8 cellular contexts compared by ENCODE assay signal in genomic region chr11:65891180-65892136, GRCh38. TPM values are rescaled to one million over a fixed set of nuclear protein-coding genes. Genes with fewer than 3 reads are reported as not detected.
A peak's percentile ranks its signal among the peaks of the same experiment; 100 is the strongest.
DNase-seq lines count a peak whose midpoint lies in the region; ATAC-seq and TF ChIP-seq lines count a peak whose summit lies in the region.

No MANE protein-coding gene starts in this region.

- H3K23ac ChIP-seq in mesenchymal stem cell (ENCODE audit: low read length in 2 of 2) = peak overlapping the region in 1 of 2 experiments; percentile 84

- TF ChIP-seq CTCF in A673 (conservative IDR thresholded peaks at IDR 0.05; ENCODE audit: low read depth, low read length) (peak; percentile 57), chondrocyte (IDR thresholded peaks at IDR 0.05) (peak; percentile 54), thyroid gland (IDR thresholded peaks at IDR 0.05) (no peak)

- peaks cover 45% of the 10 kb centered on the region for H3K4me1 ChIP-seq in A673 (ENCODE audit: insufficient read depth, low read length, poor library complexity, severe bottlenecking)
- peaks cover 71% of the 10 kb centered on the region for H3K4me1 ChIP-seq in SJSA1 (replicated peaks)
- H3K4me1 ChIP-seq in mesenchymal stem cell (ENCODE audit: control insufficient read depth, insufficient read depth, low read depth, low read length) = peaks cover 46% of the 10 kb centered on the region
- peaks cover 34 to 55% of the 10 kb centered on the region in 2 donors for H3K4me1 ChIP-seq in thyroid gland

- H3K27me3 ChIP-seq in A673 (replicated peaks; ENCODE audit: insufficient read depth, low read depth, low read length, poor library complexity) (no peaks in the 10 kb centered on the region), SJSA1 (replicated peaks) (no peaks in the 10 kb centered on the region), mesenchymal stem cell (ENCODE audit: control insufficient read depth in 1 of 2, insufficient read depth in 1 of 2, low read length in 2 of 2) (no peaks in the 10 kb centered on the region), thyroid gland (no peaks in the 10 kb centered on the region)

- H2BK15ac ChIP-seq in mesenchymal stem cell (ENCODE audit: low read depth, poor library complexity, severe bottlenecking) = peak overlapping the region; percentile 80

- peak overlapping the region; percentile 82 to 97 for H3K4ac ChIP-seq in mesenchymal stem cell (ENCODE audit: low read depth in 1 of 2, low read length in 2 of 2)

- no peak overlapping the region for H2AFZ ChIP-seq in mesenchymal stem cell (ENCODE audit: low read depth, low read length)

- no peak for ATAC-seq in HG02571 (IDR thresholded peaks at IDR 0.05; ENCODE audit: unreplicated experiment)

- H2BK5ac ChIP-seq in mesenchymal stem cell (ENCODE audit: low read depth, low read length, poor library complexity, severe bottlenecking) = no peak overlapping the region

- H3K79me1 ChIP-seq in mesenchymal stem cell (replicated peaks; ENCODE audit: low read length, poor library complexity, severe bottlenecking) = peaks cover 5% of the 10 kb centered on the region

- CTCF ChIA-PET in A673 (lab: Charles Lee) = interaction anchor here (0.6 to 1.9 kb wide), 5 partner anchors 7 to 160 kb away, joined by 3 to 8 read pairs (median 4); partner anchors contain the start of gene MUS81

- H4K8ac ChIP-seq in mesenchymal stem cell (ENCODE audit: low read length) = peak overlapping the region; percentile 29

- H2AK5ac ChIP-seq in mesenchymal stem cell (ENCODE audit: low read length, severe bottlenecking) = peak overlapping the region; percentile 9

- peak overlapping the region; percentile 87 for H3K4me3 ChIP-seq in A673 (ENCODE audit: low read depth, low read length, poor library complexity, severe bottlenecking)
- H3K4me3 ChIP-seq in SJSA1 = peak overlapping the region; percentile 51
- H3K4me3 ChIP-seq in mesenchymal stem cell (ENCODE audit: insufficient read depth in 1 of 2, low read depth in 1 of 2, low read length in 2 of 2) = peak overlapping the region; percentile 63 to 84
- peak overlapping the region; percentile 31 to 66 (median 59) for H3K4me3 ChIP-seq in thyroid gland (replicated peaks in 1 of 3)

- POLR2A ChIA-PET in A673 (lab: Charles Lee; ENCODE audit: low non-redundant PET) = interaction anchor here (2.2 kb wide), 1 partner anchor 32 kb away, joined by 6 read pairs; the partner anchor contains the start of gene MUS81

- peak overlapping the region; percentile 5 to 68 for H3K14ac ChIP-seq in mesenchymal stem cell (ENCODE audit: low read length in 2 of 2)

- WGBS in mesenchymal stem cell = 2% methylated on average over 52 of the region's 60 CpGs
- WGBS in thyroid gland, 2 donors = 15 to 20% methylated on average over 51 to 54 of the region's 60 CpGs

- peak; percentile 27 for TF ChIP-seq POLR2A in GM15510 (IDR thresholded peaks at IDR 0.05; ENCODE audit: borderline replicate concordance, extremely low read depth, insufficient read length)
- TF ChIP-seq POLR2A in thyroid gland (IDR thresholded peaks at IDR 0.05) = no peak

- peak overlapping the region; percentile 88 for H3K27ac ChIP-seq in A673 (ENCODE audit: low read depth, low read length, poor library complexity, severe bottlenecking)
- peak overlapping the region; percentile 34 for H3K27ac ChIP-seq in SJSA1
- peak overlapping the region; percentile 73 for H3K27ac ChIP-seq in mesenchymal stem cell (ENCODE audit: low read length, poor library complexity, severe bottlenecking)
- peak overlapping the region; percentile 83 to 97 (median 83) for H3K27ac ChIP-seq in thyroid gland

- intact Hi-C loops in A673 (cut with micrococcal nuclease; ENCODE audit: unreplicated experiment) = no loop called here
- intact Hi-C loops in thyroid gland (cut with DNase I) = no loop called here

- BruUV-seq in A673 (replicated peaks; lab: Mats Ljungman, UMichigan) = TSS peak; percentile 67

- H3K36me3 ChIP-seq in A673 (ENCODE audit: insufficient read depth, low read length, poor library complexity, severe bottlenecking) = peaks cover 9% of the 10 kb centered on the region
- H3K36me3 ChIP-seq in SJSA1 = peaks cover 83% of the 10 kb centered on the region
- H3K36me3 ChIP-seq in mesenchymal stem cell (ENCODE audit: control insufficient read depth in 1 of 2, insufficient read depth in 2 of 2, low read depth in 1 of 2, low read length in 2 of 2) = peaks cover 45 to 46% of the 10 kb centered on the region in 2 experiments
- H3K36me3 ChIP-seq in thyroid gland = no peaks in the 10 kb centered on the region

- H3K4me1 Mint-ChIP-seq in chondrocyte (ENCODE audit: low read depth) = peaks cover 50% of the 10 kb centered on the region

- H3K18ac ChIP-seq in mesenchymal stem cell (ENCODE audit: low read depth in 1 of 2, low read length in 2 of 2) = peak overlapping the region; percentile 94 to 96

- peak overlapping the region; percentile 94 for H3K9ac ChIP-seq in mesenchymal stem cell (ENCODE audit: low read length)

- no peaks in the 10 kb centered on the region for H3K9me3 Mint-ChIP-seq in chondrocyte (ENCODE audit: low read depth)

- peak overlapping the region; percentile 45 for H3K27ac Mint-ChIP-seq in chondrocyte (ENCODE audit: unreplicated experiment)

- H3K4me3 Mint-ChIP-seq in chondrocyte (ENCODE audit: unreplicated experiment) = peak overlapping the region; percentile 71

- H4K91ac ChIP-seq in mesenchymal stem cell (ENCODE audit: low read length) = peak overlapping the region; percentile 93

- H3K27me3 Mint-ChIP-seq in chondrocyte (ENCODE audit: low read depth) = no peaks in the 10 kb centered on the region

- H3K36me3 Mint-ChIP-seq in chondrocyte (ENCODE audit: low read depth) = peaks cover 9% of the 10 kb centered on the region

- H3K9me3 ChIP-seq in A673 (ENCODE audit: low read depth, low read length, poor library complexity, severe bottlenecking) = no peaks in the 10 kb centered on the region
- H3K9me3 ChIP-seq in SJSA1 (replicated peaks) = 0 out of 2 replicates have a peak, but pooled peaks cover 2% of the 10 kb centered on the region
- H3K9me3 ChIP-seq in mesenchymal stem cell (ENCODE audit: control insufficient read depth, low read length) = no peaks in the 10 kb centered on the region
- no peaks in the 10 kb centered on the region for H3K9me3 ChIP-seq in thyroid gland

- peak overlapping the region in 1 of 2 experiments; percentile 74 for H2BK12ac ChIP-seq in mesenchymal stem cell (ENCODE audit: low read length in 2 of 2)

- H3K4me2 ChIP-seq in mesenchymal stem cell (ENCODE audit: low read length, poor library complexity, severe bottlenecking) = peak overlapping the region; percentile 97

- peak overlapping the region; percentile 91 for H2BK120ac ChIP-seq in mesenchymal stem cell (ENCODE audit: low read depth, low read length)

- peak; percentile 66 for DNase-seq in A673 (ENCODE audit: low spot score)
- peak; percentile 72 to 78 for DNase-seq in SJSA1 (ENCODE audit: low read depth in 1 of 2, low spot score in 2 of 2)
- DNase-seq in chondrocyte (ENCODE audit: low spot score) = no peak
- DNase-seq in mesenchymal stem cell = no peak
- no peak for DNase-seq in thyroid gland
- no peak for DNase-seq in HuH-7.5 (ENCODE audit: low spot score)

RNA-seq across cellular contexts. Expression of gene CCDC85B, which starts 1.0 kb away (rescaled TPM):
- total RNA-seq in A673 (2021) (32.3 and 32.9 TPM in 2 replicates), chondrocyte (23.4 to 31.6 TPM (median 26.6 TPM) in 3 replicates), thyroid gland (10 to 100 TPM; 29.8 to 73.8 (median 42.9) TPM)
- 94.0 and 160 TPM in 2 replicates for total RNA-seq in SJSA1 (2014; rRNA removed; shearing (Covaris generic))
- polyA plus RNA-seq in mesenchymal stem cell (2013, experiment 1 of 2) = 16.4 TPM
- 16.3 TPM for polyA plus RNA-seq in mesenchymal stem cell (2013, experiment 2 of 2)

RNA-seq across cellular contexts. Expression of gene FIBP, which starts 3.2 kb away (rescaled TPM):
- total RNA-seq in A673 (2021) = 98.5 and 116 TPM in 2 replicates
- 295 and 309 TPM in 2 replicates for total RNA-seq in SJSA1 (2014; rRNA removed; shearing (Covaris generic))
- total RNA-seq in chondrocyte = 82.7 to 100 TPM (median 83.5 TPM) in 3 replicates
- 105 TPM for polyA plus RNA-seq in mesenchymal stem cell (2013, experiment 1 of 2)
- polyA plus RNA-seq in mesenchymal stem cell (2013, experiment 2 of 2) = 106 TPM
- total RNA-seq in thyroid gland = 100 to 1,000 TPM in 2 of 4 donors, 10 to 100 TPM in 2; 65.9 to 128 (median 109) TPM

RNA-seq across cellular contexts. Expression of gene FOSL1, which starts 8.7 kb away (rescaled TPM):
- total RNA-seq in A673 (2021) (12.6 and 29.0 TPM in 2 replicates), chondrocyte (5.8 to 12.3 TPM (median 7.5 TPM) in 3 replicates), thyroid gland (1 to 10 TPM in 3 of 4 donors, under 1 TPM in 1; 0.33 to 1.6 (median 1.5) TPM)
- total RNA-seq in SJSA1 (2014; rRNA removed; shearing (Covaris generic)) = 72.1 and 97.5 TPM in 2 replicates
- 40.2 TPM for polyA plus RNA-seq in mesenchymal stem cell (2013, experiment 1 of 2)
- polyA plus RNA-seq in mesenchymal stem cell (2013, experiment 2 of 2) = 38.9 TPM

RNA-seq across cellular contexts. Expression of gene CTSW, which starts 11.8 kb away (rescaled TPM):
- total RNA-seq in A673 (2021) = not detected in 2 replicates
- 1.9 TPM in 1 of 2 replicates, not detected in the other for total RNA-seq in SJSA1 (2014; rRNA removed; shearing (Covaris generic))
- total RNA-seq in chondrocyte = not detected in 3 replicates
- polyA plus RNA-seq in mesenchymal stem cell (2013, experiment 1 of 2) = 0.11 TPM
- polyA plus RNA-seq in mesenchymal stem cell (2013, experiment 2 of 2) = not detected
- 1 to 10 TPM in 3 of 4 donors, under 1 TPM in 1; 0.67 to 7.6 (median 2.7) TPM for total RNA-seq in thyroid gland

RNA-seq across cellular contexts. Expression of gene EFEMP2, which starts 18.9 kb away (rescaled TPM):
- total RNA-seq in A673 (2021) = 31.2 and 37.6 TPM in 2 replicates
- total RNA-seq in SJSA1 (2014; rRNA removed; shearing (Covaris generic)) = 120 and 194 TPM in 2 replicates
- total RNA-seq in chondrocyte = 174 to 310 TPM (median 290 TPM) in 3 replicates
- polyA plus RNA-seq in mesenchymal stem cell (2013, experiment 1 of 2) = 306 TPM
- polyA plus RNA-seq in mesenchymal stem cell (2013, experiment 2 of 2) = 314 TPM
- total RNA-seq in thyroid gland = 100 to 1,000 TPM in 2 of 4 donors, 10 to 100 TPM in 2; 70.7 to 125 (median 91.4) TPM

Comparison
In these comparisons a context has a peak if more than half of its experiments do, and no peak if none do; other contexts are left out.
1. DNase-seq: peak in A673 (single experiment) and SJSA1 (2 of 2); none in chondrocyte (single experiment), mesenchymal stem cell (single experiment), thyroid gland (0 of 2) and HuH-7.5 (single experiment).
2. H3K27ac ChIP-seq: peak in every context shown above with its lines; median percentile 88 in A673; 83 in thyroid gland; 73 in mesenchymal stem cell; 34 in SJSA1.
3. CTCF ChIP-seq: peak in A673 (single experiment) and chondrocyte (single experiment); none in thyroid gland (0 of 6).
4. Peak in every context shown above with its lines, with median percentiles within 50 percentile points of each other: H3K4me3 ChIP-seq.